ENCODE assay signal across 16 cellular contexts in the genomic region with DNA sequence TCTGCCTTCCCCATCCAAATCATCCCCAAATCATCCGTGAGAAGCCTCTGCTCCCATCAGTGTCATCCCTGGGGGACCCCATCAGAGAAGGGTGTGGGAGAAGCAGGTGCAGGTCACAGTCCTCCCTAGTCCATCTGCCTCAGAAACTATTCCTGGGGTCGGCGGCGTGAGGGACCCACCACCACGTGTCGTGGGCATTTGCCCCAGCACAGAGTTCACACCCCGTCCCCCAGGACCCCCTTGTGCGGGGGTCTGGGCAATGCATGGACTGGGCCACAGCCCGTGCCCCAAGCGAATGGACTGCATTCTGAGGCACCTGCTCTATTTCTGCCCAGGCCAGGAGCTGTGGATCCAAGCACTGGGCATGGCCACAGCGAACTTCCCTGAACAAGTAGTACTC. TPM values are rescaled to one million over a fixed set of nuclear protein-coding genes. Genes with fewer than 3 reads are reported as not detected.
DNase-seq lines count a peak whose midpoint lies in the region; ATAC-seq and TF ChIP-seq lines count a peak whose summit lies in the region.
"Had no signal": no experiment of that assay in that cellular context is flagged by ENCODE, and none has a peak within 500 bp of the region (broad histone marks: within the 10 kb centered on the region; RNA-seq: fewer than 3 reads in every experiment).

No MANE protein-coding gene starts in this region.

- H3K27me3 Mint-ChIP-seq in activated CD8-positive, alpha-beta T cell treated with anti-CD3 and anti-CD28 coated beads, Interleukin-2, amount 10 ng/mL, durations not matched to agents 7 days and 5 days (ENCODE audit: low read depth): peaks cover 13% of the 10 kb centered on the region

- H3K14ac ChIP-seq in neuronal stem cell (ENCODE audit: low read length): peak overlapping the region; percentile 40

- H3K9ac ChIP-seq in colonic mucosa (ENCODE audit: low read depth in 2 of 2, low read length in 2 of 2) (no peak overlapping the region), neuronal stem cell (ENCODE audit: low read depth, low read length, poor library complexity) (no peak overlapping the region)
- H3K9ac ChIP-seq: BLaER1, GM23248 had no signal

- H3K9me3 Mint-ChIP-seq in activated CD8-positive, alpha-beta T cell treated with anti-CD3 and anti-CD28 coated beads, Interleukin-2, amount 10 ng/mL, durations not matched to agents 7 days and 5 days (ENCODE audit: insufficient read depth): no peaks in the 10 kb centered on the region
- H3K9me3 Mint-ChIP-seq: CD4-positive, CD25-positive, alpha-beta regulatory T cell; CD8-positive, alpha-beta T cell; H9 had no signal

- H3K27ac Mint-ChIP-seq in activated CD8-positive, alpha-beta T cell treated with anti-CD3 and anti-CD28 coated beads, Interleukin-2, amount 10 ng/mL, durations not matched to agents 7 days and 5 days: no peak overlapping the region
- H3K27ac Mint-ChIP-seq: B cell; CD4-positive, CD25-positive, alpha-beta regulatory T cell; CD8-positive, alpha-beta T cell; H9 had no signal

- H3K4me3 ChIP-seq in SJSA1: no peak overlapping the region
- no peak overlapping the region for H3K4me3 ChIP-seq in colonic mucosa
- H3K4me3 ChIP-seq in neuronal stem cell (ENCODE audit: low read length in 2 of 2): no peak overlapping the region
- no peak overlapping the region for H3K4me3 ChIP-seq in SJCRH30
- H3K4me3 ChIP-seq: BLaER1, GM23248 had no signal

- H3K36me3 Mint-ChIP-seq in activated CD8-positive, alpha-beta T cell treated with anti-CD3 and anti-CD28 coated beads, Interleukin-2, amount 10 ng/mL, durations not matched to agents 7 days and 5 days (ENCODE audit: low read depth): no peaks in the 10 kb centered on the region
- H3K36me3 Mint-ChIP-seq: CD4-positive, CD25-positive, alpha-beta regulatory T cell; CD8-positive, alpha-beta T cell had no signal

- H3K27ac ChIP-seq in SJSA1 (peak overlapping the region; percentile 65; the same call in 1 of the 2 replicates), colonic mucosa (no peak overlapping the region), neuronal stem cell (replicated peaks; ENCODE audit: low read length) (no peak overlapping the region), SJCRH30 (no peak overlapping the region)
- H3K27ac ChIP-seq: BLaER1, C4-2B, GM23248 had no signal

- TF ChIP-seq CTCF in colonic mucosa (IDR thresholded peaks at IDR 0.05): no peak

- H2BK5ac ChIP-seq in neuronal stem cell (ENCODE audit: low read length): no peak overlapping the region

- no CpG with 5 or more reads among the region's 11 CpGs for WGBS in neuronal stem cell (ENCODE audit: extremely low coverage in 2 of 2, insufficient read length in 2 of 2, insufficient replicate concordance in 1 of 2), 2 donors

- H3K27me3 ChIP-seq in SJSA1 (replicated peaks): no peaks in the 10 kb centered on the region
- no peaks in the 10 kb centered on the region for H3K27me3 ChIP-seq in colonic mucosa
- peaks cover 0 to 19% (median 0%) of the 10 kb centered on the region in 3 experiments for H3K27me3 ChIP-seq in neuronal stem cell (ENCODE audit: control insufficient read depth in 3 of 3, insufficient read depth in 3 of 3, low read depth in 1 of 3, low read length in 3 of 3)
- no peaks in the 10 kb centered on the region for H3K27me3 ChIP-seq in SJCRH30
- H3K27me3 ChIP-seq: BLaER1 had no signal

- H4K91ac ChIP-seq in neuronal stem cell (ENCODE audit: low read depth, low read length, poor library complexity): no peak overlapping the region

- no peak overlapping the region for H2BK12ac ChIP-seq in neuronal stem cell (ENCODE audit: low read length)

- H3K36me3 ChIP-seq in SJSA1 (no peaks in the 10 kb centered on the region), colonic mucosa (no peaks in the 10 kb centered on the region), neuronal stem cell (replicated peaks in 1 of 2; ENCODE audit: control insufficient read depth in 2 of 2, insufficient read depth in 2 of 2, low read length in 2 of 2) (no peaks in the 10 kb centered on the region), SJCRH30 (no peaks in the 10 kb centered on the region; the same call in 1 of the 2 replicates)
- H3K36me3 ChIP-seq: BLaER1 had no signal

- H3K4me2 ChIP-seq in neuronal stem cell (ENCODE audit: insufficient read depth, low read length, poor library complexity, severe bottlenecking): no peak overlapping the region
- H3K4me2 ChIP-seq: BLaER1 had no signal

- H2AFZ ChIP-seq in neuronal stem cell (ENCODE audit: low read length): no peak overlapping the region
- H2AFZ ChIP-seq: GM23248 had no signal

- H3K9me3 ChIP-seq in SJSA1 (replicated peaks): no peaks in the 10 kb centered on the region
- H3K9me3 ChIP-seq in colonic mucosa: no peaks in the 10 kb centered on the region
- H3K9me3 ChIP-seq in neuronal stem cell (replicated peaks in 1 of 2; ENCODE audit: control insufficient read depth in 2 of 2, insufficient read depth in 1 of 2, low read depth in 1 of 2, low read length in 2 of 2): peaks cover 0 to 1% of the 10 kb centered on the region in 2 donors
- no peaks in the 10 kb centered on the region for H3K9me3 ChIP-seq in SJCRH30 (replicated peaks)
- H3K9me3 ChIP-seq: BLaER1, Caco-2 had no signal

- H3K4me1 ChIP-seq in SJSA1 (replicated peaks): peaks cover 39% of the 10 kb centered on the region
- no peaks in the 10 kb centered on the region for H3K4me1 ChIP-seq in colonic mucosa
- no peaks in the 10 kb centered on the region for H3K4me1 ChIP-seq in neuronal stem cell (ENCODE audit: control insufficient read depth in 2 of 2, insufficient read depth in 1 of 2, low read depth in 1 of 2, low read length in 2 of 2)
- no peaks in the 10 kb centered on the region for H3K4me1 ChIP-seq in SJCRH30

- H2BK15ac ChIP-seq in neuronal stem cell (ENCODE audit: low read length): no peak overlapping the region

- DNase-seq in SJSA1 (ENCODE audit: low read depth in 1 of 2, low spot score in 2 of 2) (no peak), colonic mucosa (peak; percentile 4), neuronal stem cell (ENCODE audit: low spot score) (no peak), SJCRH30 (no peak), NCI-H82 treated with DMSO at 0.1 percent for 48 hours (lab: John Stamatoyannopoulos, UW; ENCODE audit: unreplicated experiment) (no peak)
- no peak for DNase-seq in activated CD8-positive, alpha-beta T cell treated with anti-CD3 and anti-CD28 coated beads, Interleukin-2, amount 10 ng/mL, durations not matched to agents 7 days and 5 days
- DNase-seq: Caco-2; CD4-positive, CD25-positive, alpha-beta regulatory T cell; CD8-positive, alpha-beta T cell; DMS153; DND-41; GM23248; H9 had no signal

- POLR2A ChIA-PET in activated CD8-positive, alpha-beta T cell treated with anti-CD3 and anti-CD28 coated beads, Interleukin-2, amount 10 ng/mL, durations not matched to agents 7 days and 5 days (lab: Charles Lee): no interaction called here

- no peaks in the 10 kb centered on the region for H3K4me1 Mint-ChIP-seq in activated CD8-positive, alpha-beta T cell treated with anti-CD3 and anti-CD28 coated beads, Interleukin-2, amount 10 ng/mL, durations not matched to agents 7 days and 5 days (ENCODE audit: low read depth)
- H3K4me1 Mint-ChIP-seq: B cell; CD4-positive, CD25-positive, alpha-beta regulatory T cell; H9 had no signal

- H2AK5ac ChIP-seq in neuronal stem cell (ENCODE audit: low read depth, low read length): no peak overlapping the region

- peak overlapping the region; percentile 45 for H3K23ac ChIP-seq in neuronal stem cell (ENCODE audit: low read depth, low read length, poor library complexity)

- ATAC-seq in activated CD8-positive, alpha-beta T cell treated with anti-CD3 and anti-CD28 coated beads, Interleukin-2, amount 10 ng/mL, durations not matched to agents 7 days and 5 days: no peak
- ATAC-seq: CD8-positive, alpha-beta T cell had no signal

- no peak overlapping the region for H2BK120ac ChIP-seq in neuronal stem cell (ENCODE audit: low read depth, low read length)

- H3K79me1 ChIP-seq in neuronal stem cell (ENCODE audit: low read depth, low read length): no peaks in the 10 kb centered on the region

- H4K8ac ChIP-seq in neuronal stem cell (ENCODE audit: low read depth, low read length): no peak overlapping the region

- intact Hi-C loops in colonic mucosa (cut with DNase I): no loop called here

- CTCF ChIA-PET in activated CD8-positive, alpha-beta T cell treated with anti-CD3 and anti-CD28 coated beads, Interleukin-2, amount 10 ng/mL, durations not matched to agents 7 days and 5 days (lab: Charles Lee): no interaction called here

- H3K18ac ChIP-seq in neuronal stem cell (ENCODE audit: low read length): no peak overlapping the region

- H3K4me3 Mint-ChIP-seq in activated CD8-positive, alpha-beta T cell treated with anti-CD3 and anti-CD28 coated beads, Interleukin-2, amount 10 ng/mL, durations not matched to agents 7 days and 5 days: no peak overlapping the region
- H3K4me3 Mint-ChIP-seq: B cell; CD4-positive, CD25-positive, alpha-beta regulatory T cell; CD8-positive, alpha-beta T cell; H9 had no signal

- no peak overlapping the region for H3K4ac ChIP-seq in neuronal stem cell (ENCODE audit: low read length)

RNA-seq across cellular contexts. Expression of a gene that starts 38.4 kb away (rescaled TPM):
- total RNA-seq in SJSA1 (2014; rRNA removed; shearing (Covaris generic)): 10.1 and 14.9 TPM in 2 replicates
- total RNA-seq in colonic mucosa: 10 to 100 TPM; 17.7 to 34.0 TPM
- polyA plus RNA-seq in neuronal stem cell (2013, experiment 1 of 2): 12.5 TPM
- 11.3 TPM for polyA plus RNA-seq in neuronal stem cell (2013, experiment 2 of 2)
- 10 to 100 TPM; 12.1 to 12.5 TPM for total RNA-seq in activated CD8-positive, alpha-beta T cell treated with anti-CD3 and anti-CD28 coated beads, Interleukin-2, amount 10 ng/mL, durations not matched to agents 7 days and 5 days
- 30.6 and 33.8 TPM in 2 replicates for total RNA-seq in SJCRH30 (2014; rRNA removed; shearing (Covaris generic))

RNA-seq across cellular contexts. Expression of a gene that starts 52.6 kb away (rescaled TPM):
- total RNA-seq in SJSA1 (2014; rRNA removed; shearing (Covaris generic)): 1.8 and 3.3 TPM in 2 replicates
- total RNA-seq in colonic mucosa: under 1 TPM; 0.74 to 0.88 TPM
- 1.5 TPM for polyA plus RNA-seq in neuronal stem cell (2013, experiment 1 of 2)
- polyA plus RNA-seq in neuronal stem cell (2013, experiment 2 of 2): 1.4 TPM
- 10 to 100 TPM; 31.3 to 32.6 TPM for total RNA-seq in activated CD8-positive, alpha-beta T cell treated with anti-CD3 and anti-CD28 coated beads, Interleukin-2, amount 10 ng/mL, durations not matched to agents 7 days and 5 days
- total RNA-seq in SJCRH30 (2014; rRNA removed; shearing (Covaris generic)): 15.6 and 16.5 TPM in 2 replicates
- total RNA-seq: CD8-positive, alpha-beta T cell had no signal
